21 cellular contexts compared by ENCODE assay signal in genomic region chr5:31674371-31674770, GRCh38. TPM values are rescaled to one million over a fixed set of nuclear protein-coding genes. Genes with fewer than 3 reads are reported as not detected.
"Had no signal": no experiment of that assay in that cellular context is flagged by ENCODE, and none has a peak within 500 bp of the region (broad histone marks: within the 10 kb centered on the region; RNA-seq: fewer than 3 reads in every experiment).

No MANE protein-coding gene starts in this region.

- H3K27me3 ChIP-seq: MG63, SJSA1 had no signal

- H3K27ac ChIP-seq: SJSA1, SK-N-MC had no signal

- H3K4me3 ChIP-seq: MG63, SJSA1, SK-N-MC had no signal

- H3K9me3 ChIP-seq: MG63, SJSA1 had no signal

- DNase-seq: IMR-90, Karpas-422, KG1, MG63, NCI-H1092 treated with DMSO at 0.1 percent for 48 hours, NCI-H1436 treated with DMSO at 0.1 percent for 48 hours, NCI-H1694, NCI-H187 treated with DMSO at 0.1 percent for 48 hours, NCI-H2029 treated with DMSO at 0.1 percent for 48 hours, NCI-H2171 treated with DMSO at 0.1 percent for 48 hours, NCI-H345, NCI-H524, NCI-H526 treated with DMSO at 0.1 percent for 48 hours, NCI-H748 treated with DMSO at 0.1 percent for 48 hours, Right ventricle myocardium superior, RPMI8226, SIG-M5 had no signal

- ATAC-seq: HepG2 had no signal

- H3K4me1 ChIP-seq: SJSA1 had no signal

- H3K36me3 ChIP-seq: MG63, SJSA1 had no signal

RNA-seq across cellular contexts. Expression of gene PDZD2, which starts 35.4 kb away (rescaled TPM):
- total RNA-seq: HepG2, NCI-H460 had no signal
